In genomic region chr17:58517928-58518609, GRCh38 we compare ENCODE assay signal across 1 cellular context.
TF ChIP-seq lines count a peak whose summit lies in the region.

No MANE protein-coding gene starts in this region.

TF ChIP-seq in HepG2, 621 proteins besides CTCF, POLR2A, EP300 and RAD21 (continued from another document and continues in another):
- no peak; a peak in 1 of 4 replicates for TF ChIP-seq HMGXB4 (CRISPR knock-in tag; IDR thresholded peaks at IDR 0.05; ENCODE audit: borderline replicate concordance in 1 of 2, low read depth in 1 of 2)
- TF ChIP-seq ZFAT (CRISPR knock-in tag; conservative IDR thresholded peaks at IDR 0.05): no peak
- TF ChIP-seq SRSF9 (IDR thresholded peaks at IDR 0.05; ENCODE audit: borderline replicate concordance, insufficient read depth, low read depth, low read length, poor library complexity, severe bottlenecking): no peak
- peak; percentile 22; the same call in 1 of the 2 replicates for TF ChIP-seq JUND (CRISPR knock-in tag; IDR thresholded peaks at IDR 0.05)
- TF ChIP-seq CREB1 (IDR thresholded peaks at IDR 0.05): peak; percentile 92
- peak; percentile 98 for TF ChIP-seq CREB1 (CRISPR knock-in tag; IDR thresholded peaks at IDR 0.05)
- TF ChIP-seq ZNF496 (CRISPR knock-in tag; IDR thresholded peaks at IDR 0.05; ENCODE audit: insufficient replicate concordance): no peak
- TF ChIP-seq ZNF264 (CRISPR knock-in tag; IDR thresholded peaks at IDR 0.05): no peak
- TF ChIP-seq ZSCAN9 (CRISPR knock-in tag; IDR thresholded peaks at IDR 0.05; ENCODE audit: borderline replicate concordance): no peak
- no peak for TF ChIP-seq BHLHE40 (IDR thresholded peaks at IDR 0.05; ENCODE audit: low read length)
- no peak for TF ChIP-seq HNRNPH1 (optimal IDR thresholded peaks at IDR 0.05; ENCODE audit: low read depth, low read length)
- no peak; the same call in 1 of the 2 replicates for TF ChIP-seq E2F5 (CRISPR knock-in tag; conservative IDR thresholded peaks at IDR 0.05)
- TF ChIP-seq PLSCR1 (CRISPR knock-in tag; IDR thresholded peaks at IDR 0.05; ENCODE audit: borderline replicate concordance): no peak
- peak; percentile 48; the same call in 1 of the 2 replicates for TF ChIP-seq TAF1 (CRISPR knock-in tag; IDR thresholded peaks at IDR 0.05)
- TF ChIP-seq NR2F1 (CRISPR knock-in tag; IDR thresholded peaks at IDR 0.05): peak; percentile 14 to 42; a peak in 1 of 4 replicates
- no peak for TF ChIP-seq IKZF4 (CRISPR knock-in tag; IDR thresholded peaks at IDR 0.05; ENCODE audit: borderline replicate concordance, low read depth, not compliant biosample characterization)
- no peak for TF ChIP-seq ZBTB43 (CRISPR knock-in tag; conservative IDR thresholded peaks at IDR 0.05)
- no peak for TF ChIP-seq AHDC1 (CRISPR knock-in tag; IDR thresholded peaks at IDR 0.05; ENCODE audit: borderline replicate concordance)
- TF ChIP-seq YY1 (IDR thresholded peaks at IDR 0.05; ENCODE audit: insufficient read depth, insufficient replicate concordance, low read depth, low read length): peak; percentile 74
- no peak for TF ChIP-seq ZBTB42 (CRISPR knock-in tag; IDR thresholded peaks at IDR 0.05)
- TF ChIP-seq YEATS4 (CRISPR knock-in tag; IDR thresholded peaks at IDR 0.05; ENCODE audit: borderline replicate concordance): no peak; the same call in 1 of the 2 replicates
- TF ChIP-seq THRA (CRISPR knock-in tag; IDR thresholded peaks at IDR 0.05; ENCODE audit: borderline replicate concordance): no peak
- TF ChIP-seq ZSCAN22 (CRISPR knock-in tag; IDR thresholded peaks at IDR 0.05): peak; percentile 64; the same call in 1 of the 2 replicates
- no peak for TF ChIP-seq MED13 (CRISPR knock-in tag; IDR thresholded peaks at IDR 0.05)
- no peak; the same call in 1 of the 2 replicates for TF ChIP-seq MTERF4 (CRISPR knock-in tag; IDR thresholded peaks at IDR 0.05)
- peak; percentile 71; the same call in 1 of the 2 replicates for TF ChIP-seq ZNF383 (CRISPR knock-in tag; IDR thresholded peaks at IDR 0.05; ENCODE audit: borderline replicate concordance)
- no peak for TF ChIP-seq ZNF354B (CRISPR knock-in tag; IDR thresholded peaks at IDR 0.05)
- no peak for TF ChIP-seq STAT5B (CRISPR knock-in tag; IDR thresholded peaks at IDR 0.05)
- no peak for TF ChIP-seq HBP1 (CRISPR knock-in tag; IDR thresholded peaks at IDR 0.05; ENCODE audit: low read depth)
- TF ChIP-seq RBAK (CRISPR knock-in tag; IDR thresholded peaks at IDR 0.05): no peak
- no peak for TF ChIP-seq ZNF547 (CRISPR knock-in tag; IDR thresholded peaks at IDR 0.05)
- no peak for TF ChIP-seq ZNF121 (CRISPR knock-in tag; IDR thresholded peaks at IDR 0.05)
- no peak; the same call in 1 of the 2 replicates for TF ChIP-seq ZNF598 (CRISPR knock-in tag; IDR thresholded peaks at IDR 0.05; ENCODE audit: borderline replicate concordance)
- 0 out of 2 replicates have a peak, but pooled peaks have one; percentile 29 for TF ChIP-seq MIER2 (CRISPR knock-in tag; IDR thresholded peaks at IDR 0.05)
- no peak for TF ChIP-seq ZNF883 (CRISPR knock-in tag; IDR thresholded peaks at IDR 0.05; ENCODE audit: not compliant biosample characterization)
- no peak; the same call in 1 of the 2 replicates for TF ChIP-seq ZBTB33 (CRISPR knock-in tag; IDR thresholded peaks at IDR 0.05)
- peak; percentile 92 for TF ChIP-seq ELF1 (CRISPR knock-in tag; IDR thresholded peaks at IDR 0.05)
- TF ChIP-seq ZNF660 (CRISPR knock-in tag; IDR thresholded peaks at IDR 0.05; ENCODE audit: borderline replicate concordance, low read depth): no peak; the same call in 1 of the 2 replicates
- TF ChIP-seq ZNF232 (CRISPR knock-in tag; IDR thresholded peaks at IDR 0.05; ENCODE audit: borderline replicate concordance): no peak; the same call in 1 of the 2 replicates
- TF ChIP-seq NCOA5 (CRISPR knock-in tag; IDR thresholded peaks at IDR 0.05): no peak
- no peak for TF ChIP-seq GRHL1 (CRISPR knock-in tag; conservative IDR thresholded peaks at IDR 0.05)
- no peak for TF ChIP-seq SKI (IDR thresholded peaks at IDR 0.05; ENCODE audit: partially characterized antibody)
